23 cellular contexts compared by ENCODE assay signal in the genomic region with DNA sequence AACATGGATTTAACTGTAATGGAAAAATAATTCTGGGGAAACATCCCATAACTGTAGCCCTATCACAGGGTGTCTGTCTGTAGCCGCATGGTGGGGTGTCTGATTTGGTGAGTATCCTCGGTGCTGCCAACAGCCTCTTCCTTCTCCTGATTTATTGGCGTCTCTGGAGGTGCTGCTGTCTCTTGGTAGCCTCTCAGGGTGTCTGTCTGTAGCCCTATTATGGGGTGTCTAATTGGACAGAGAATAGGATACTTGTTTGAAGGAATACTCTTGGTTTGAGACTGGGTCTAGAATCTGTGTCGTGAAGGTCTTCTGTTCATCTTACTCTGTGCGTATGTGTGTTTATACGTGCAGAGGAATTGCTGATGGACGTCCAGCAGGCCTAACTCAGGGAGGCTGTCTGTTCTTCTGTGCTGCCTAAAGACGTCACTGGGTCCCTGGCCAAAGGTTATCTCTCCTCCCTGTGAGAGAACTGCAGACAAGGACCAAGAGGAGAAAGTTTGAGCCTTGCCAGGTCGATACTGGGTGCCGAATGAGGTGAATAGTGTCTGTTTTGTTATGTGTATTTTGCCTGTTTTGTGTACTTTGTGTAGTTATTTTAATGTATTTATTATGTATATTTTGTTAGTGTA.
"Had no signal": no experiment of that assay in that cellular context is flagged by ENCODE, and none has a peak within 500 bp of the region (broad histone marks: within the 10 kb centered on the region; RNA-seq: fewer than 3 reads in every experiment).

No MANE protein-coding gene starts in this region.

- H3K36me3 Mint-ChIP-seq: naive thymus-derived CD4-positive, alpha-beta T cell; stimulated activated effector memory CD8-positive, alpha-beta T cell treated with anti-CD3 and anti-CD28 coated beads, Interleukin-12 subunit alpha, Interleukin-12 subunit beta, amount 100 ng/mL, for 72 hours had no signal

- H3K27me3 ChIP-seq: esophagus muscularis mucosa, gastroesophageal sphincter, ovary, tibial artery, upper lobe of right lung had no signal

- H3K4me3 ChIP-seq: esophagus muscularis mucosa, gastroesophageal sphincter, lung, ovary, smooth muscle cell, tibial artery, upper lobe of right lung had no signal

- H3K4me1 Mint-ChIP-seq: stimulated activated effector memory CD8-positive, alpha-beta T cell treated with anti-CD3 and anti-CD28 coated beads, Interleukin-12 subunit alpha, Interleukin-12 subunit beta, amount 100 ng/mL, for 72 hours had no signal

- H3K4me1 ChIP-seq: esophagus muscularis mucosa, gastroesophageal sphincter, tibial artery, upper lobe of right lung had no signal

- FAIRE-seq: colon, kidney had no signal

- H3K36me3 ChIP-seq: esophagus muscularis mucosa, gastroesophageal sphincter, ovary, tibial artery, upper lobe of right lung had no signal

- H3K9me3 Mint-ChIP-seq: dendritic cell treated with granulocyte-macrophage colony-stimulating factor and Interleukin-4, amounts not matched to agents 40 ng/mL and 50 ng/mL, for 4 days; effector memory CD8-positive, alpha-beta T cell; naive thymus-derived CD4-positive, alpha-beta T cell; stimulated activated effector memory CD8-positive, alpha-beta T cell treated with anti-CD3 and anti-CD28 coated beads, Interleukin-12 subunit alpha, Interleukin-12 subunit beta, amount 100 ng/mL, for 72 hours had no signal

- H3K4me3 Mint-ChIP-seq: dendritic cell treated with granulocyte-macrophage colony-stimulating factor and Interleukin-4, amounts not matched to agents 40 ng/mL and 50 ng/mL, for 4 days; effector memory CD8-positive, alpha-beta T cell; naive thymus-derived CD4-positive, alpha-beta T cell; nephron progenitor cell; stimulated activated effector memory CD8-positive, alpha-beta T cell treated with anti-CD3 and anti-CD28 coated beads, Interleukin-12 subunit alpha, Interleukin-12 subunit beta, amount 100 ng/mL, for 72 hours had no signal

- H3K27ac ChIP-seq: epithelial cell of prostate, esophagus muscularis mucosa, gastroesophageal sphincter, ovary, tibial artery, upper lobe of right lung had no signal

- DNase-seq: effector memory CD8-positive, alpha-beta T cell; foreskin fibroblast; glutamatergic neuron; kidney; left colon; left ventricle myocardium superior; naive thymus-derived CD4-positive, alpha-beta T cell; nephron progenitor cell; ovary; right cardiac atrium; stimulated activated CD4-positive, alpha-beta T cell treated with anti-CD3 and anti-CD28 coated beads, Interleukin-4, amount 100 ng/mL, for 1 hour; stimulated activated CD8-positive, alpha-beta memory T cell treated with anti-CD3 and anti-CD28 coated beads, Interleukin-4, amount 100 ng/mL, for 48 hours; stimulated activated naive CD8-positive, alpha-beta T cell treated with anti-CD3 and anti-CD28 coated beads, Interleukin-15, Interleukin-2, amounts not matched to agents 100 U/mL and 50 U/mL, for 24 hours; tibial artery; upper lobe of right lung had no signal

- H3K27ac Mint-ChIP-seq: dendritic cell treated with granulocyte-macrophage colony-stimulating factor and Interleukin-4, amounts not matched to agents 40 ng/mL and 50 ng/mL, for 4 days; effector memory CD8-positive, alpha-beta T cell; naive thymus-derived CD4-positive, alpha-beta T cell; nephron progenitor cell; stimulated activated effector memory CD8-positive, alpha-beta T cell treated with anti-CD3 and anti-CD28 coated beads, Interleukin-12 subunit alpha, Interleukin-12 subunit beta, amount 100 ng/mL, for 72 hours had no signal

- H3K9me3 ChIP-seq: esophagus muscularis mucosa, gastroesophageal sphincter, ovary, tibial artery, upper lobe of right lung had no signal
